ENCODE assay signal across 1 cellular context in genomic region chr19:39845621-39846175, GRCh38.
A peak's percentile ranks its signal among the peaks of the same experiment; 100 is the strongest.
TF ChIP-seq lines count a peak whose summit lies in the region.

No MANE protein-coding gene starts in this region.

TF ChIP-seq in HEK293, 187 proteins besides CTCF, POLR2A, EP300 and RAD21 (continued from another document):
- TF ChIP-seq KLF17 (tag by site-specific recombination; IDR thresholded peaks at IDR 0.05): 0 out of 2 replicates have a peak, but pooled peaks have one; percentile 31
- no peak; the same call in 1 of the 2 replicates for TF ChIP-seq ZNF664 (tag by site-specific recombination; IDR thresholded peaks at IDR 0.05)
- TF ChIP-seq ZNF37A (tag by site-specific recombination; IDR thresholded peaks at IDR 0.05): no peak
- TF ChIP-seq MYNN (tag by site-specific recombination; IDR thresholded peaks at IDR 0.05; ENCODE audit: borderline replicate concordance): no peak
- 0 out of 2 replicates have a peak, but pooled peaks have one; percentile 47 for TF ChIP-seq ZNF791 (tag by site-specific recombination; IDR thresholded peaks at IDR 0.05)
- no peak for TF ChIP-seq ZNF596 (tag by site-specific recombination; IDR thresholded peaks at IDR 0.05)
- TF ChIP-seq ZNF416 (tag by site-specific recombination; IDR thresholded peaks at IDR 0.05): peak; percentile 69; the same call in 1 of the 2 replicates
- no peak for TF ChIP-seq ZSCAN16 (tag by site-specific recombination; IDR thresholded peaks at IDR 0.05)
- TF ChIP-seq ZNF558 (tag by site-specific recombination; IDR thresholded peaks at IDR 0.05): no peak
- TF ChIP-seq ATF2 (tag by site-specific recombination; IDR thresholded peaks at IDR 0.05; ENCODE audit: low read depth): no peak
- TF ChIP-seq BCL11A (tag by site-specific recombination; IDR thresholded peaks at IDR 0.05; ENCODE audit: low read depth): no peak
